In the genomic region with DNA sequence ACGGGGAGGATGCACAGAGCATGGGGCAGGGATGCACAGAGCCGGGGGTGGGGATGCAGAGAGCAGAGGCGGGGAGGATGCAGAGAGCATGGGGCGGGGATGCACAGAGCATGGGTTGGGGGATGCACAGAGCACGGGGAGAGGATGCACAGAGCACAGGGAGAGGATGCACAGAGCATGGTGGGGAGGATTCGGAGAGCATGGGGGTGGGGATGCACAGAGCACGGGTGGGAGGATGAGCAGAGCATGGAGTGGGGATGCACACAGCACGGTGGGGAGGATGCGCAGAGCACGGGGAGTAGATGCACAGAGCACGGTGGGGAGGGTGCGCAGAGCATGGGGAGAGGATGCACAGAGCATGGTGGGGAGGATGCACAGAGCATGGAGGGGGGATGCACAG, we compare ENCODE assay signal across 15 cellular contexts.
A peak's percentile ranks its signal among the peaks of the same experiment; 100 is the strongest.
DNase-seq lines count a peak whose midpoint lies in the region; ATAC-seq and TF ChIP-seq lines count a peak whose summit lies in the region.
"Had no signal": no experiment of that assay in that cellular context is flagged by ENCODE, and none has a peak within 500 bp of the region (broad histone marks: within the 10 kb centered on the region; RNA-seq: fewer than 3 reads in every experiment).

No MANE protein-coding gene starts in this region.

- H3K27me3 ChIP-seq in mesenchymal stem cell (ENCODE audit: control insufficient read depth in 1 of 2, insufficient read depth in 1 of 2, low read length in 2 of 2), result no peaks in the 10 kb centered on the region
- no peaks in the 10 kb centered on the region for H3K27me3 ChIP-seq in WERI-Rb-1 (ENCODE audit: insufficient read depth, low read depth, severe bottlenecking)
- no peaks in the 10 kb centered on the region for H3K27me3 ChIP-seq in SK-N-SH (ENCODE audit: insufficient read depth)
- H3K27me3 ChIP-seq: BLaER1 treated with 17β-estradiol and CSF1 and Interleukin-3, amounts not matched to agents 10 nM and 100 nM had no signal

- H3K4me1 ChIP-seq in mesenchymal stem cell (ENCODE audit: control insufficient read depth, insufficient read depth, low read depth, low read length) (peaks cover 4% of the 10 kb centered on the region), SK-N-SH (ENCODE audit: control insufficient read depth in 1 of 2, insufficient read depth in 2 of 2, low read depth in 1 of 2, low read length in 1 of 2) (peaks cover 0 to 9% of the 10 kb centered on the region in 2 experiments; a peak in 1 of 4 replicates)

- H3K79me1 ChIP-seq in mesenchymal stem cell (replicated peaks; ENCODE audit: low read length, poor library complexity, severe bottlenecking), result peaks cover 28% of the 10 kb centered on the region

- no peak overlapping the region for H2BK12ac ChIP-seq in mesenchymal stem cell (ENCODE audit: low read length in 2 of 2)

- H3K36me3 ChIP-seq in mesenchymal stem cell (ENCODE audit: control insufficient read depth in 1 of 2, insufficient read depth in 2 of 2, low read depth in 1 of 2, low read length in 2 of 2) (peaks cover 22 to 68% of the 10 kb centered on the region in 2 experiments), WERI-Rb-1 (no peaks in the 10 kb centered on the region), SK-N-SH (replicated peaks in 1 of 2; ENCODE audit: control insufficient read depth in 1 of 2, insufficient read depth in 2 of 2, low read length in 1 of 2) (no peaks in the 10 kb centered on the region)
- H3K36me3 ChIP-seq: BLaER1 treated with 17β-estradiol and CSF1 and Interleukin-3, amounts not matched to agents 10 nM and 100 nM had no signal

- 79% methylated on average over 11 of the region's 12 CpGs for WGBS in mesenchymal stem cell
- WGBS in SK-N-SH (ENCODE audit: low lambda C conversion rate), result 67% methylated on average over 12 of the region's 12 CpGs

- H2AK5ac ChIP-seq in mesenchymal stem cell (ENCODE audit: low read length, severe bottlenecking), result no peak overlapping the region

- CTCF ChIA-PET in SK-N-SH (lab: Yijun Ruan, JAX), result no interaction called here

- POLR2A ChIA-PET in SK-N-SH (lab: Yijun Ruan, JAX), result no interaction called here

- TF ChIP-seq EP300 in SK-N-SH (IDR thresholded peaks at IDR 0.05; ENCODE audit: borderline replicate concordance in 1 of 2, low read depth in 1 of 2, low read length in 1 of 2), result no peak

- H3K27me3 Mint-ChIP-seq in stimulated activated memory B cell treated with anti-CD40 and anti-IgM and Interleukin-4, amounts not matched to agents 10 μg/mL and 1 μg/mL and 100 μg/mL, for 72 hours, result peaks cover 54% of the 10 kb centered on the region

- no peak for TF ChIP-seq RAD21 in SK-N-SH (IDR thresholded peaks at IDR 0.05; ENCODE audit: low read length)

- H3K4ac ChIP-seq in mesenchymal stem cell (ENCODE audit: low read depth in 1 of 2, low read length in 2 of 2), result no peak overlapping the region

- H2BK15ac ChIP-seq in mesenchymal stem cell (ENCODE audit: low read depth, poor library complexity, severe bottlenecking), result no peak overlapping the region

- no peak overlapping the region for H2BK120ac ChIP-seq in mesenchymal stem cell (ENCODE audit: low read depth, low read length)

- H3F3A ChIP-seq in SK-N-SH (replicated peaks; ENCODE audit: insufficient read depth), result no peaks in the 10 kb centered on the region

- no peaks in the 10 kb centered on the region for H3K9me3 Mint-ChIP-seq in stimulated activated memory B cell treated with anti-CD40 and anti-IgM and Interleukin-4, amounts not matched to agents 10 μg/mL and 1 μg/mL and 100 μg/mL, for 72 hours
- H3K9me3 Mint-ChIP-seq: CD8-positive, alpha-beta T cell; GM23338; HFFc6 had no signal

- peak; percentile 13 for ATAC-seq in stimulated activated memory B cell treated with anti-CD40 and anti-IgM and Interleukin-4, amounts not matched to agents 10 μg/mL and 1 μg/mL and 100 μg/mL, for 72 hours
- ATAC-seq: CD8-positive, alpha-beta T cell; GM23338; HCT116 had no signal

- no peaks in the 10 kb centered on the region for H3K9me2 ChIP-seq in SK-N-SH

- no peaks in the 10 kb centered on the region for H4K20me1 ChIP-seq in SK-N-SH (ENCODE audit: insufficient read depth)
- H4K20me1 ChIP-seq: BLaER1 treated with 17β-estradiol and CSF1 and Interleukin-3, amounts not matched to agents 10 nM and 100 nM had no signal

- H3K4me1 Mint-ChIP-seq in stimulated activated memory B cell treated with anti-CD40 and anti-IgM and Interleukin-4, amounts not matched to agents 10 μg/mL and 1 μg/mL and 100 μg/mL, for 72 hours, result peaks cover 4% of the 10 kb centered on the region

- H3K9ac ChIP-seq in mesenchymal stem cell (ENCODE audit: low read length), result no peak overlapping the region
- H3K9ac ChIP-seq in SK-N-SH, result no peak overlapping the region
- H3K9ac ChIP-seq: BLaER1 treated with 17β-estradiol and CSF1 and Interleukin-3, amounts not matched to agents 10 nM and 100 nM had no signal

- no peak overlapping the region for H4K8ac ChIP-seq in mesenchymal stem cell (ENCODE audit: low read length)

- no peak overlapping the region for H2BK5ac ChIP-seq in mesenchymal stem cell (ENCODE audit: low read depth, low read length, poor library complexity, severe bottlenecking)

- H3K4me2 ChIP-seq in mesenchymal stem cell (ENCODE audit: low read length, poor library complexity, severe bottlenecking) (no peak overlapping the region), SK-N-SH (no peak overlapping the region)
- H3K4me2 ChIP-seq: BLaER1 treated with 17β-estradiol and CSF1 and Interleukin-3, amounts not matched to agents 10 nM and 100 nM; GM23338 had no signal

- no peak overlapping the region for H3K14ac ChIP-seq in mesenchymal stem cell (ENCODE audit: low read length in 2 of 2)

- no peak overlapping the region for H3K4me3 Mint-ChIP-seq in stimulated activated memory B cell treated with anti-CD40 and anti-IgM and Interleukin-4, amounts not matched to agents 10 μg/mL and 1 μg/mL and 100 μg/mL, for 72 hours
- H3K4me3 Mint-ChIP-seq: B cell; CD8-positive, alpha-beta T cell; GM23338; HFFc6 had no signal

- peak overlapping the region; percentile 67 for H4K91ac ChIP-seq in mesenchymal stem cell (ENCODE audit: low read length)

- no peak overlapping the region for H2AFZ ChIP-seq in mesenchymal stem cell (ENCODE audit: low read depth, low read length)
- H2AFZ ChIP-seq in SK-N-SH (ENCODE audit: low read depth), result no peak overlapping the region
- H2AFZ ChIP-seq: GM23338 had no signal

- H3K79me2 ChIP-seq in SK-N-SH (ENCODE audit: insufficient read depth), result no peaks in the 10 kb centered on the region

- no peak overlapping the region for H3K18ac ChIP-seq in mesenchymal stem cell (ENCODE audit: low read depth in 1 of 2, low read length in 2 of 2)

- no peak overlapping the region for H3K23ac ChIP-seq in mesenchymal stem cell (ENCODE audit: low read length in 2 of 2)

- H3K36me3 Mint-ChIP-seq in stimulated activated memory B cell treated with anti-CD40 and anti-IgM and Interleukin-4, amounts not matched to agents 10 μg/mL and 1 μg/mL and 100 μg/mL, for 72 hours, result no peaks in the 10 kb centered on the region
- H3K36me3 Mint-ChIP-seq: CD8-positive, alpha-beta T cell had no signal

- H3K27ac ChIP-seq in caudate nucleus (ENCODE audit: low read depth, low read length), result no peak overlapping the region
- no peak overlapping the region for H3K27ac ChIP-seq in mesenchymal stem cell (ENCODE audit: low read length, poor library complexity, severe bottlenecking)
- H3K27ac ChIP-seq in WERI-Rb-1, result no peak overlapping the region
- H3K27ac ChIP-seq in SK-N-SH (ENCODE audit: low read depth in 2 of 2, low read length in 1 of 2), result no peak overlapping the region
- H3K27ac ChIP-seq: BLaER1 treated with 17β-estradiol and CSF1 and Interleukin-3, amounts not matched to agents 10 nM and 100 nM had no signal

- TF ChIP-seq CTCF in WERI-Rb-1 (IDR thresholded peaks at IDR 0.05; ENCODE audit: low read depth, low read length) (no peak), SK-N-SH (IDR thresholded peaks at IDR 0.05) (no peak)

- H3K27ac Mint-ChIP-seq in stimulated activated memory B cell treated with anti-CD40 and anti-IgM and Interleukin-4, amounts not matched to agents 10 μg/mL and 1 μg/mL and 100 μg/mL, for 72 hours, result no peak overlapping the region
- H3K27ac Mint-ChIP-seq: B cell; CD8-positive, alpha-beta T cell; GM23338; HFFc6 had no signal

- peak in 36 of 61 donors; percentile 15 to 90 (median 42) for DNase-seq in caudate nucleus (lab: John Stamatoyannopoulos, UW)
- DNase-seq in mesenchymal stem cell, result no peak
- DNase-seq in NCI-H2107 (lab: John Stamatoyannopoulos, UW), result no peak
- DNase-seq in WERI-Rb-1, result no peak
- DNase-seq in SK-N-SH, result no peak
- DNase-seq: Calu3; CD8-positive, alpha-beta T cell; DMS79 treated with DMSO at 0.1 percent for 48 hours; GF-D8; HFFc6 had no signal

- H3K9me3 ChIP-seq in mesenchymal stem cell (ENCODE audit: control insufficient read depth, low read length) (peaks cover 4% of the 10 kb centered on the region), WERI-Rb-1 (ENCODE audit: severe bottlenecking) (no peaks in the 10 kb centered on the region), SK-N-SH (no peaks in the 10 kb centered on the region)

- H3K4me3 ChIP-seq in mesenchymal stem cell (ENCODE audit: insufficient read depth in 1 of 2, low read depth in 1 of 2, low read length in 2 of 2), result no peak overlapping the region
- H3K4me3 ChIP-seq in WERI-Rb-1 (ENCODE audit: low read depth, low read length), result no peak overlapping the region
- no peak overlapping the region for H3K4me3 ChIP-seq in SK-N-SH (ENCODE audit: low read depth in 2 of 2, low read length in 1 of 2)
- H3K4me3 ChIP-seq: BLaER1 treated with 17β-estradiol and CSF1 and Interleukin-3, amounts not matched to agents 10 nM and 100 nM; GM23338 had no signal

TF ChIP-seq in SK-N-SH, 30 proteins besides CTCF, POLR2A, EP300 and RAD21 (continues in another document):
- TF ChIP-seq ELF1 (IDR thresholded peaks at IDR 0.05), result no peak
- TF ChIP-seq IRF3 (IDR thresholded peaks at IDR 0.05; ENCODE audit: low read depth, low read length), result no peak
- no peak for TF ChIP-seq USF1 (IDR thresholded peaks at IDR 0.05; ENCODE audit: borderline replicate concordance, low read depth)
- no peak for TF ChIP-seq GATA2 (CRISPR knock-in tag; IDR thresholded peaks at IDR 0.05)
- TF ChIP-seq FOXM1 (IDR thresholded peaks at IDR 0.05; ENCODE audit: low read depth), result no peak
- no peak for TF ChIP-seq CHD2 (IDR thresholded peaks at IDR 0.05; ENCODE audit: low read length, partially characterized antibody)

Comparison
In these comparisons a context has a peak if more than half of its experiments do, and no peak if none do; other contexts are left out.
1. DNase-seq: peak in caudate nucleus (36 of 61); none in mesenchymal stem cell (single experiment), NCI-H2107 (single experiment), WERI-Rb-1 (single experiment) and SK-N-SH (single experiment).